In genomic region chr19:35166100-35167063, GRCh38 we compare ENCODE assay signal across 12 cellular contexts. TPM values are rescaled to one million over a fixed set of nuclear protein-coding genes. Genes with fewer than 3 reads are reported as not detected.
A peak's percentile ranks its signal among the peaks of the same experiment; 100 is the strongest.
DNase-seq lines count a peak whose midpoint lies in the region; ATAC-seq, FAIRE-seq and TF ChIP-seq lines count a peak whose summit lies in the region.
"Had no signal": no experiment of that assay in that cellular context is flagged by ENCODE, and none has a peak within 500 bp of the region (broad histone marks: within the 10 kb centered on the region; RNA-seq: fewer than 3 reads in every experiment).

No MANE protein-coding gene starts in this region.

- no peak overlapping the region for H2AFZ ChIP-seq in HepG2 (ENCODE audit: low read length)
- H2AFZ ChIP-seq: parathyroid adenoma had no signal

- H3K4me1 ChIP-seq in HepG2 (ENCODE audit: insufficient read depth, low read length) (no peaks in the 10 kb centered on the region), right lobe of liver (peaks cover 0 to 25% (median 9%) of the 10 kb centered on the region in 4 donors)
- H3K4me1 ChIP-seq: parathyroid adenoma had no signal

- intact Hi-C loops in HepG2 (cut with micrococcal nuclease; ENCODE audit: unreplicated experiment), result no loop called here
- intact Hi-C loops in right lobe of liver (cut with DNase I), result no loop called here

- H3K4me2 ChIP-seq in HepG2 (ENCODE audit: low read depth, low read length), result no peak overlapping the region

- no peaks in the 10 kb centered on the region for H4K20me1 ChIP-seq in HepG2 (ENCODE audit: insufficient read depth, low read length)

- ATAC-seq in HepG2 (no peak), right lobe of liver (no peak), GM18907 (IDR thresholded peaks at IDR 0.05; ENCODE audit: unreplicated experiment) (no peak), GM21367 (IDR thresholded peaks at IDR 0.05; ENCODE audit: unreplicated experiment) (no peak)
- ATAC-seq in activated CD8-positive, alpha-beta T cell treated with anti-CD3 and anti-CD28 coated beads, Interleukin-2, amount 10 ng/mL, durations not matched to agents 7 days and 5 days, result no peak

- TF ChIP-seq EP300 in HepG2 (IDR thresholded peaks at IDR 0.05; ENCODE audit: low read depth in 2 of 2, low read length in 2 of 2) (no peak), HepG2 (CRISPR knock-in tag; IDR thresholded peaks at IDR 0.05; ENCODE audit: borderline replicate concordance) (no peak)

- no peaks in the 10 kb centered on the region for H3K27me3 Mint-ChIP-seq in activated CD8-positive, alpha-beta T cell treated with anti-CD3 and anti-CD28 coated beads, Interleukin-2, amount 10 ng/mL, durations not matched to agents 7 days and 5 days (ENCODE audit: low read depth)
- peaks cover 0 to 2% (median 0%) of the 10 kb centered on the region in 3 donors for H3K27me3 Mint-ChIP-seq in immature natural killer cell (ENCODE audit: low read depth in 3 of 3)

- no peak for DNase-seq in HepG2 (ENCODE audit: low spot score)
- no peak for DNase-seq in right lobe of liver
- DNase-seq in activated CD8-positive, alpha-beta T cell treated with anti-CD3 and anti-CD28 coated beads, Interleukin-2, amount 10 ng/mL, durations not matched to agents 7 days and 5 days, result no peak
- DNase-seq in immature natural killer cell, result no peak
- DNase-seq in ureter (ENCODE audit: low spot score), result peak; percentile 13
- DNase-seq in ecto neural progenitor cell (ENCODE audit: low spot score), result no peak

- peak overlapping the region; percentile 89 for H3K27ac Mint-ChIP-seq in activated CD8-positive, alpha-beta T cell treated with anti-CD3 and anti-CD28 coated beads, Interleukin-2, amount 10 ng/mL, durations not matched to agents 7 days and 5 days
- peak overlapping the region; percentile 60 to 93 (median 84) for H3K27ac Mint-ChIP-seq in immature natural killer cell

- CTCF ChIA-PET in HepG2 (lab: Yijun Ruan, JAX; ENCODE audit: low intra/inter-chr PET ratio, low total read pairs), result no interaction called here
- CTCF ChIA-PET in activated CD8-positive, alpha-beta T cell treated with anti-CD3 and anti-CD28 coated beads, Interleukin-2, amount 10 ng/mL, durations not matched to agents 7 days and 5 days (lab: Charles Lee), result interaction anchor here (1.0 kb wide), 2 partner anchors 45 to 98 kb away, joined by 3 to 5 read pairs; no protein-coding TSS in a partner anchor

- peaks cover 92% of the 10 kb centered on the region for H3K36me3 Mint-ChIP-seq in activated CD8-positive, alpha-beta T cell treated with anti-CD3 and anti-CD28 coated beads, Interleukin-2, amount 10 ng/mL, durations not matched to agents 7 days and 5 days (ENCODE audit: low read depth)
- peaks cover 44 to 65% (median 52%) of the 10 kb centered on the region in 3 donors for H3K36me3 Mint-ChIP-seq in immature natural killer cell

- H3K79me2 ChIP-seq in HepG2 (ENCODE audit: insufficient read depth, low read length), result no peaks in the 10 kb centered on the region
- H3K79me2 ChIP-seq: parathyroid adenoma had no signal

- POLR2A ChIA-PET in HepG2 (lab: Yijun Ruan, JAX), result no interaction called here
- POLR2A ChIA-PET in activated CD8-positive, alpha-beta T cell treated with anti-CD3 and anti-CD28 coated beads, Interleukin-2, amount 10 ng/mL, durations not matched to agents 7 days and 5 days (lab: Charles Lee), result interaction anchor here (1.0 to 3.0 kb wide), 5 partner anchors 12 to 47 kb away, joined by 3 to 18 read pairs (median 3); partner anchors contain the start of gene FXYD5

- 61% methylated on average over 7 of the region's 7 CpGs for whole genome bisulfite sequencing in HepG2 (ENCODE audit: low lambda C conversion rate)
- 95% methylated on average over 7 of the region's 7 CpGs for WGBS in right lobe of liver (ENCODE audit: insufficient coverage, low coverage, low lambda C conversion rate, missing lambda C conversion rate)

- no peak overlapping the region for H3K4me3 ChIP-seq in HepG2 (replicated peaks in 1 of 3; ENCODE audit: insufficient read depth in 1 of 3, low read depth in 2 of 3, low read length in 3 of 3)
- H3K4me3 ChIP-seq in right lobe of liver, result no peak overlapping the region

- in situ Hi-C loops in HepG2 (cut with HindIII; ENCODE audit: extremely low pct_ligation_motif_present, low pct_unique_long_range_greater_than_20kb), result no loop called here

- H3K27me3 ChIP-seq in HepG2 (ENCODE audit: control insufficient read depth in 1 of 2, insufficient read depth in 2 of 2, low read length in 2 of 2) (no peaks in the 10 kb centered on the region; a peak in 1 of 5 replicates), right lobe of liver (no peaks in the 10 kb centered on the region)

- TF ChIP-seq POLR2A in HepG2 (IDR thresholded peaks at IDR 0.05; ENCODE audit: insufficient read depth in 1 of 2, low read depth in 2 of 2, low read length in 2 of 2), result no peak
- TF ChIP-seq POLR2A in right lobe of liver (IDR thresholded peaks at IDR 0.05), result no peak

- TF ChIP-seq CTCF in HepG2 (CRISPR knock-in tag; IDR thresholded peaks at IDR 0.05) (no peak), right lobe of liver (IDR thresholded peaks at IDR 0.05) (no peak)

- H3K36me3 ChIP-seq in HepG2 (replicated peaks in 1 of 2; ENCODE audit: control insufficient read depth in 1 of 2, insufficient read depth in 2 of 2, low read length in 2 of 2) (no peaks in the 10 kb centered on the region), right lobe of liver (no peaks in the 10 kb centered on the region)

- no TSS peak for BruUV-seq in HepG2 (replicated peaks; lab: Mats Ljungman, UMichigan)

- FAIRE-seq in HepG2 (lab: Jason Lieb, UNC), result no peak
- FAIRE-seq: endothelial cell of umbilical vein, G401.6 had no signal

- peaks cover 20% of the 10 kb centered on the region; the same call in 1 of the 2 replicates for H3K9me3 ChIP-seq in HepG2 (ENCODE audit: low read length)
- H3K9me3 ChIP-seq in right lobe of liver, result no peaks in the 10 kb centered on the region

- peaks cover 21% of the 10 kb centered on the region for H3K9me3 Mint-ChIP-seq in activated CD8-positive, alpha-beta T cell treated with anti-CD3 and anti-CD28 coated beads, Interleukin-2, amount 10 ng/mL, durations not matched to agents 7 days and 5 days (ENCODE audit: insufficient read depth)
- H3K9me3 Mint-ChIP-seq in immature natural killer cell, result no peaks in the 10 kb centered on the region

- TF ChIP-seq RAD21 in HepG2 (CRISPR knock-in tag; IDR thresholded peaks at IDR 0.05), result no peak

- peak overlapping the region; percentile 10 for H3K4me3 Mint-ChIP-seq in activated CD8-positive, alpha-beta T cell treated with anti-CD3 and anti-CD28 coated beads, Interleukin-2, amount 10 ng/mL, durations not matched to agents 7 days and 5 days
- no peak overlapping the region for H3K4me3 Mint-ChIP-seq in immature natural killer cell

- H3K4me1 Mint-ChIP-seq in activated CD8-positive, alpha-beta T cell treated with anti-CD3 and anti-CD28 coated beads, Interleukin-2, amount 10 ng/mL, durations not matched to agents 7 days and 5 days (ENCODE audit: low read depth), result peaks cover 48% of the 10 kb centered on the region
- peaks cover 28 to 45% of the 10 kb centered on the region in 2 donors for H3K4me1 Mint-ChIP-seq in immature natural killer cell

- H3K27ac ChIP-seq in HepG2 (ENCODE audit: extremely low read length, insufficient read depth, low read length) (no peak overlapping the region), right lobe of liver (no peak overlapping the region)
- H3K27ac ChIP-seq: parathyroid adenoma had no signal

- H3K9ac ChIP-seq in HepG2 (ENCODE audit: insufficient read depth, low read depth, low read length), result no peak overlapping the region
- H3K9ac ChIP-seq: parathyroid adenoma had no signal

RNA-seq across cellular contexts. Expression of gene FXYD5, which starts 11.8 kb away (rescaled TPM):
- total RNA-seq in HepG2 (2016; rRNA removed; fragmentation: Illumina TruSeq; extraction: Trizol), result not detected in 2 replicates
- total RNA-seq in HepG2 (2016; cell fraction: cytosol; rRNA removed; fragmentation: Illumina TruSeq; extraction: Trizol; ENCODE audit: low read depth), result not detected in 2 replicates
- total RNA-seq in HepG2 (2016; cell fraction: insoluble cytoplasmic fraction; rRNA removed; fragmentation: Illumina TruSeq; extraction: Trizol), result not detected in 2 replicates
- not detected in 2 replicates for total RNA-seq in HepG2 (2016; cell fraction: membrane; rRNA removed; fragmentation: Illumina TruSeq; extraction: Trizol)
- total RNA-seq in HepG2 (2016; cell fraction: nucleus; rRNA removed; fragmentation: Illumina TruSeq; extraction: Trizol), result not detected in 2 replicates
- polyA plus RNA-seq in HepG2 (2011; rRNA removed), result 0.65 and 0.91 TPM in 2 replicates
- polyA plus RNA-seq in HepG2 (2011; cell fraction: cytosol; rRNA removed), result 1.2 TPM in 2 replicates
- 0.64 and 1.2 TPM in 2 replicates for polyA plus RNA-seq in HepG2 (2011; cell fraction: nucleus; rRNA removed)
- 1.1 and 2.2 TPM in 2 replicates for polyA plus RNA-seq in HepG2 (2012)
- 0.53 and 0.72 TPM in 2 replicates for polyA plus RNA-seq in HepG2 (2016; cell fraction: cytosol; fragmentation: Illumina TruSeq; extraction: Trizol; ENCODE audit: low read depth)
- 0.29 TPM in 1 of 2 replicates, not detected in the other for polyA plus RNA-seq in HepG2 (2016; cell fraction: insoluble cytoplasmic fraction; fragmentation: Illumina TruSeq; extraction: Trizol; ENCODE audit: low read depth)
- 0.47 TPM in 1 of 2 replicates, not detected in the other for polyA plus RNA-seq in HepG2 (2016; cell fraction: membrane; fragmentation: Illumina TruSeq; extraction: Trizol; ENCODE audit: low read depth)
- polyA plus RNA-seq in HepG2 (2016; cell fraction: nucleus; fragmentation: Illumina TruSeq; extraction: Trizol; ENCODE audit: insufficient read depth, low read depth), result 0.89 TPM in 1 of 2 replicates, not detected in the other
- polyA minus RNA-seq in HepG2 (2011; rRNA and poly(A)+ RNA removed; ENCODE audit: low replicate concordance), result 0.60 and 172 TPM in 2 replicates
- not detected in 2 replicates for polyA minus RNA-seq in HepG2 (2011; cell fraction: cytosol; rRNA and poly(A)+ RNA removed)
- polyA minus RNA-seq in HepG2 (2011; cell fraction: nucleus; rRNA and poly(A)+ RNA removed), result not detected in 2 replicates
- total RNA-seq in right lobe of liver, result 10 to 100 TPM in 4 of 6 experiments, 1 to 10 TPM in 2; 5.6 to 23.6 (median 14.2) TPM
- total RNA-seq in activated CD8-positive, alpha-beta T cell treated with anti-CD3 and anti-CD28 coated beads, Interleukin-2, amount 10 ng/mL, durations not matched to agents 7 days and 5 days, result 100 to 1,000 TPM; 338 to 384 TPM
- 100 to 1,000 TPM; 262 to 427 (median 346) TPM for polyA plus RNA-seq in immature natural killer cell
- 136 TPM for total RNA-seq in ureter

RNA-seq across cellular contexts. Expression of gene FXYD7, which starts 23.3 kb away (rescaled TPM):
- total RNA-seq in HepG2 (2016; rRNA removed; fragmentation: Illumina TruSeq; extraction: Trizol) (not detected in 2 replicates), right lobe of liver (under 1 TPM in 1 of 6 experiments, not detected in 5; 0.49 TPM), ureter (0.62 TPM)
- not detected in 2 replicates for total RNA-seq in HepG2 (2016; cell fraction: cytosol; rRNA removed; fragmentation: Illumina TruSeq; extraction: Trizol; ENCODE audit: low read depth)
- total RNA-seq in HepG2 (2016; cell fraction: insoluble cytoplasmic fraction; rRNA removed; fragmentation: Illumina TruSeq; extraction: Trizol), result not detected in 2 replicates
- not detected in 2 replicates for total RNA-seq in HepG2 (2016; cell fraction: membrane; rRNA removed; fragmentation: Illumina TruSeq; extraction: Trizol)
- total RNA-seq in HepG2 (2016; cell fraction: nucleus; rRNA removed; fragmentation: Illumina TruSeq; extraction: Trizol), result not detected in 2 replicates
- polyA plus RNA-seq in HepG2 (2011; rRNA removed) (0.17 and 0.55 TPM in 2 replicates), immature natural killer cell (1 to 10 TPM; 2.1 to 4.1 (median 2.5) TPM)
- not detected in 2 replicates for polyA plus RNA-seq in HepG2 (2011; cell fraction: cytosol; rRNA removed)
- 2.3 and 3.0 TPM in 2 replicates for polyA plus RNA-seq in HepG2 (2011; cell fraction: nucleus; rRNA removed)
- polyA plus RNA-seq in HepG2 (2012), result 0.40 and 0.55 TPM in 2 replicates
- polyA plus RNA-seq in HepG2 (2016; cell fraction: cytosol; fragmentation: Illumina TruSeq; extraction: Trizol; ENCODE audit: low read depth), result not detected in 2 replicates
- not detected in 2 replicates for polyA plus RNA-seq in HepG2 (2016; cell fraction: insoluble cytoplasmic fraction; fragmentation: Illumina TruSeq; extraction: Trizol; ENCODE audit: low read depth)
- polyA plus RNA-seq in HepG2 (2016; cell fraction: membrane; fragmentation: Illumina TruSeq; extraction: Trizol; ENCODE audit: low read depth), result not detected in 2 replicates
- polyA plus RNA-seq in HepG2 (2016; cell fraction: nucleus; fragmentation: Illumina TruSeq; extraction: Trizol; ENCODE audit: insufficient read depth, low read depth), result not detected in 2 replicates
- 1.1 TPM in 1 of 2 replicates, not detected in the other for polyA minus RNA-seq in HepG2 (2011; rRNA and poly(A)+ RNA removed; ENCODE audit: low replicate concordance)
- not detected in 2 replicates for polyA minus RNA-seq in HepG2 (2011; cell fraction: cytosol; rRNA and poly(A)+ RNA removed)
- polyA minus RNA-seq in HepG2 (2011; cell fraction: nucleus; rRNA and poly(A)+ RNA removed), result not detected in 2 replicates
- total RNA-seq in activated CD8-positive, alpha-beta T cell treated with anti-CD3 and anti-CD28 coated beads, Interleukin-2, amount 10 ng/mL, durations not matched to agents 7 days and 5 days, result 1 to 10 TPM; 4.1 to 5.2 TPM
- total RNA-seq: activated CD8-positive, alpha-beta memory T cell treated with anti-CD3 and anti-CD28 coated beads for 36 hours; endothelial cell of umbilical vein had no signal
- polyA plus RNA-seq: endothelial cell of umbilical vein had no signal

RNA-seq across cellular contexts. Expression of gene FXYD1, which starts 27.8 kb away (rescaled TPM):
- total RNA-seq in HepG2 (2016; rRNA removed; fragmentation: Illumina TruSeq; extraction: Trizol) (not detected in 2 replicates), right lobe of liver (100 to 1,000 TPM in 4 of 6 experiments, 10 to 100 TPM in 2; 38.9 to 263 (median 140) TPM), ureter (50.2 TPM)
- 0.81 TPM in 1 of 2 replicates, not detected in the other for total RNA-seq in HepG2 (2016; cell fraction: cytosol; rRNA removed; fragmentation: Illumina TruSeq; extraction: Trizol; ENCODE audit: low read depth)
- not detected in 2 replicates for total RNA-seq in HepG2 (2016; cell fraction: insoluble cytoplasmic fraction; rRNA removed; fragmentation: Illumina TruSeq; extraction: Trizol)
- 0.83 and 1.4 TPM in 2 replicates for total RNA-seq in HepG2 (2016; cell fraction: membrane; rRNA removed; fragmentation: Illumina TruSeq; extraction: Trizol)
- not detected in 2 replicates for total RNA-seq in HepG2 (2016; cell fraction: nucleus; rRNA removed; fragmentation: Illumina TruSeq; extraction: Trizol)
- polyA plus RNA-seq in HepG2 (2011; rRNA removed) (27.0 and 31.2 TPM in 2 replicates), immature natural killer cell (under 1 TPM in 2 of 3 donors, not detected in 1; 0.53 to 0.83 TPM)
- 20.2 and 28.4 TPM in 2 replicates for polyA plus RNA-seq in HepG2 (2011; cell fraction: cytosol; rRNA removed)
- 60.9 and 88.5 TPM in 2 replicates for polyA plus RNA-seq in HepG2 (2011; cell fraction: nucleus; rRNA removed)
- polyA plus RNA-seq in HepG2 (2012), result 49.0 and 114 TPM in 2 replicates
- 1.3 and 2.3 TPM in 2 replicates for polyA plus RNA-seq in HepG2 (2016; cell fraction: cytosol; fragmentation: Illumina TruSeq; extraction: Trizol; ENCODE audit: low read depth)
- polyA plus RNA-seq in HepG2 (2016; cell fraction: insoluble cytoplasmic fraction; fragmentation: Illumina TruSeq; extraction: Trizol; ENCODE audit: low read depth), result 1.1 and 1.5 TPM in 2 replicates
- 0.93 and 1.2 TPM in 2 replicates for polyA plus RNA-seq in HepG2 (2016; cell fraction: membrane; fragmentation: Illumina TruSeq; extraction: Trizol; ENCODE audit: low read depth)
- polyA plus RNA-seq in HepG2 (2016; cell fraction: nucleus; fragmentation: Illumina TruSeq; extraction: Trizol; ENCODE audit: insufficient read depth, low read depth), result 1.4 and 1.7 TPM in 2 replicates
- 11.9 TPM in 1 of 2 replicates, not detected in the other for polyA minus RNA-seq in HepG2 (2011; rRNA and poly(A)+ RNA removed; ENCODE audit: low replicate concordance)
- polyA minus RNA-seq in HepG2 (2011; cell fraction: cytosol; rRNA and poly(A)+ RNA removed), result 7.0 and 12.8 TPM in 2 replicates
- 2.5 and 4.8 TPM in 2 replicates for polyA minus RNA-seq in HepG2 (2011; cell fraction: nucleus; rRNA and poly(A)+ RNA removed)
- 1 to 10 TPM; 1.3 to 1.4 TPM for total RNA-seq in activated CD8-positive, alpha-beta T cell treated with anti-CD3 and anti-CD28 coated beads, Interleukin-2, amount 10 ng/mL, durations not matched to agents 7 days and 5 days
- total RNA-seq: activated CD8-positive, alpha-beta memory T cell treated with anti-CD3 and anti-CD28 coated beads for 36 hours; endothelial cell of umbilical vein had no signal
- polyA plus RNA-seq: endothelial cell of umbilical vein had no signal

RNA-seq across cellular contexts. Expression of gene LGI4, which starts 31.5 kb away (rescaled TPM):
- total RNA-seq in HepG2 (2016; rRNA removed; fragmentation: Illumina TruSeq; extraction: Trizol) (not detected in 2 replicates), right lobe of liver (1 to 10 TPM in 5 of 6 experiments, under 1 TPM in 1; 0.99 to 2.0 (median 1.5) TPM), ureter (15.5 TPM)
- total RNA-seq in HepG2 (2016; cell fraction: cytosol; rRNA removed; fragmentation: Illumina TruSeq; extraction: Trizol; ENCODE audit: low read depth), result not detected in 2 replicates
- total RNA-seq in HepG2 (2016; cell fraction: insoluble cytoplasmic fraction; rRNA removed; fragmentation: Illumina TruSeq; extraction: Trizol), result not detected in 2 replicates
- not detected in 2 replicates for total RNA-seq in HepG2 (2016; cell fraction: membrane; rRNA removed; fragmentation: Illumina TruSeq; extraction: Trizol)
- not detected in 2 replicates for total RNA-seq in HepG2 (2016; cell fraction: nucleus; rRNA removed; fragmentation: Illumina TruSeq; extraction: Trizol)
- polyA plus RNA-seq in HepG2 (2011; rRNA removed) (2.8 and 4.2 TPM in 2 replicates), immature natural killer cell (not detected)
- 1.2 and 2.3 TPM in 2 replicates for polyA plus RNA-seq in HepG2 (2011; cell fraction: cytosol; rRNA removed)
- 19.3 and 20.3 TPM in 2 replicates for polyA plus RNA-seq in HepG2 (2011; cell fraction: nucleus; rRNA removed)
- polyA plus RNA-seq in HepG2 (2012), result 2.5 and 5.6 TPM in 2 replicates
- polyA plus RNA-seq in HepG2 (2016; cell fraction: cytosol; fragmentation: Illumina TruSeq; extraction: Trizol; ENCODE audit: low read depth), result not detected in 2 replicates
- polyA plus RNA-seq in HepG2 (2016; cell fraction: insoluble cytoplasmic fraction; fragmentation: Illumina TruSeq; extraction: Trizol; ENCODE audit: low read depth), result not detected in 2 replicates
- polyA plus RNA-seq in HepG2 (2016; cell fraction: membrane; fragmentation: Illumina TruSeq; extraction: Trizol; ENCODE audit: low read depth), result not detected in 2 replicates
- not detected in 2 replicates for polyA plus RNA-seq in HepG2 (2016; cell fraction: nucleus; fragmentation: Illumina TruSeq; extraction: Trizol; ENCODE audit: insufficient read depth, low read depth)
- polyA minus RNA-seq in HepG2 (2011; rRNA and poly(A)+ RNA removed; ENCODE audit: low replicate concordance), result 0.16 and 2.2 TPM in 2 replicates
- 0.59 and 0.88 TPM in 2 replicates for polyA minus RNA-seq in HepG2 (2011; cell fraction: cytosol; rRNA and poly(A)+ RNA removed)
- polyA minus RNA-seq in HepG2 (2011; cell fraction: nucleus; rRNA and poly(A)+ RNA removed), result 0.39 and 1.5 TPM in 2 replicates
- total RNA-seq in activated CD8-positive, alpha-beta T cell treated with anti-CD3 and anti-CD28 coated beads, Interleukin-2, amount 10 ng/mL, durations not matched to agents 7 days and 5 days, result under 1 TPM; 0.13 TPM
- total RNA-seq: activated CD8-positive, alpha-beta memory T cell treated with anti-CD3 and anti-CD28 coated beads for 36 hours; endothelial cell of umbilical vein had no signal
- polyA plus RNA-seq: endothelial cell of umbilical vein had no signal

RNA-seq across cellular contexts. Expression of gene FXYD3, which starts 50.8 kb away (rescaled TPM):
- total RNA-seq in HepG2 (2016; rRNA removed; fragmentation: Illumina TruSeq; extraction: Trizol), result not detected in 2 replicates
- not detected in 2 replicates for total RNA-seq in HepG2 (2016; cell fraction: cytosol; rRNA removed; fragmentation: Illumina TruSeq; extraction: Trizol; ENCODE audit: low read depth)
- not detected in 2 replicates for total RNA-seq in HepG2 (2016; cell fraction: insoluble cytoplasmic fraction; rRNA removed; fragmentation: Illumina TruSeq; extraction: Trizol)
- not detected in 2 replicates for total RNA-seq in HepG2 (2016; cell fraction: membrane; rRNA removed; fragmentation: Illumina TruSeq; extraction: Trizol)
- total RNA-seq in HepG2 (2016; cell fraction: nucleus; rRNA removed; fragmentation: Illumina TruSeq; extraction: Trizol), result not detected in 2 replicates
- polyA plus RNA-seq in HepG2 (2011; rRNA removed), result 4.9 and 5.5 TPM in 2 replicates
- 2.7 and 4.0 TPM in 2 replicates for polyA plus RNA-seq in HepG2 (2011; cell fraction: cytosol; rRNA removed)
- polyA plus RNA-seq in HepG2 (2011; cell fraction: nucleus; rRNA removed), result 3.8 and 4.8 TPM in 2 replicates
- polyA plus RNA-seq in HepG2 (2012), result 3.1 and 5.9 TPM in 2 replicates
- not detected in 2 replicates for polyA plus RNA-seq in HepG2 (2016; cell fraction: cytosol; fragmentation: Illumina TruSeq; extraction: Trizol; ENCODE audit: low read depth)
- polyA plus RNA-seq in HepG2 (2016; cell fraction: insoluble cytoplasmic fraction; fragmentation: Illumina TruSeq; extraction: Trizol; ENCODE audit: low read depth), result not detected in 2 replicates
- not detected in 2 replicates for polyA plus RNA-seq in HepG2 (2016; cell fraction: membrane; fragmentation: Illumina TruSeq; extraction: Trizol; ENCODE audit: low read depth)
- polyA plus RNA-seq in HepG2 (2016; cell fraction: nucleus; fragmentation: Illumina TruSeq; extraction: Trizol; ENCODE audit: insufficient read depth, low read depth), result not detected in 2 replicates
- 1.1 and 15.3 TPM in 2 replicates for polyA minus RNA-seq in HepG2 (2011; rRNA and poly(A)+ RNA removed; ENCODE audit: low replicate concordance)
- polyA minus RNA-seq in HepG2 (2011; cell fraction: cytosol; rRNA and poly(A)+ RNA removed), result 0.99 TPM in 1 of 2 replicates, not detected in the other
- polyA minus RNA-seq in HepG2 (2011; cell fraction: nucleus; rRNA and poly(A)+ RNA removed), result 2.6 TPM in 1 of 2 replicates, not detected in the other
- total RNA-seq in right lobe of liver, result 1 to 10 TPM in 1 of 6 experiments, not detected in 5; 1.0 TPM
- total RNA-seq in activated CD8-positive, alpha-beta T cell treated with anti-CD3 and anti-CD28 coated beads, Interleukin-2, amount 10 ng/mL, durations not matched to agents 7 days and 5 days, result not detected
- not detected for polyA plus RNA-seq in immature natural killer cell
- 434 TPM for total RNA-seq in ureter
- total RNA-seq: activated CD8-positive, alpha-beta memory T cell treated with anti-CD3 and anti-CD28 coated beads for 36 hours; endothelial cell of umbilical vein had no signal
- polyA plus RNA-seq: endothelial cell of umbilical vein had no signal

Comparison
In these comparisons a context has a peak if more than half of its experiments do, and no peak if none do; other contexts are left out.
1. RNA of gene FXYD5, which starts 11.8 kb away (total RNA-seq): 338 to 384 TPM in activated CD8-positive, alpha-beta T cell treated with anti-CD3 and anti-CD28 coated beads, Interleukin-2, amount 10 ng/mL, durations not matched to agents 7 days and 5 days, 136 TPM in ureter (single experiment) and 5.6 to 23.6 TPM in right lobe of liver; not detected in HepG2; every median in the first group is over 4 times any median in the second.
2. RNA of gene FXYD1, which starts 27.8 kb away (total RNA-seq): 38.9 to 263 TPM in right lobe of liver and 50.2 TPM in ureter (single experiment); 1.3 to 1.4 TPM in activated CD8-positive, alpha-beta T cell treated with anti-CD3 and anti-CD28 coated beads, Interleukin-2, amount 10 ng/mL, durations not matched to agents 7 days and 5 days and 0.81 to 1.4 TPM in HepG2; every median in the first group is over 10 times any median in the second.